ENCODE assay signal across 25 cellular contexts in genomic region chr5:41263335-41263734, GRCh38. TPM values are rescaled to one million over a fixed set of nuclear protein-coding genes. Genes with fewer than 3 reads are reported as not detected.
DNase-seq lines count a peak whose midpoint lies in the region; ATAC-seq and TF ChIP-seq lines count a peak whose summit lies in the region.
"Had no signal": no experiment of that assay in that cellular context is flagged by ENCODE, and none has a peak within 500 bp of the region (broad histone marks: within the 10 kb centered on the region; RNA-seq: fewer than 3 reads in every experiment).

No MANE protein-coding gene starts in this region.

- H3K36me3 ChIP-seq in heart right ventricle = no peaks in the 10 kb centered on the region
- H3K36me3 ChIP-seq in vagina = no peaks in the 10 kb centered on the region

- intact Hi-C loops in heart right ventricle (cut with DNase I) = loop anchor here in 6 of 10 donors (5.0 to 10.0 kb wide), 6 partner anchors 66 to 371 kb away; partner anchors contain the start of gene C7 (in 1 of the 6)
- intact Hi-C loops in cardiac septum (cut with DNase I) = loop anchor here (5.0 kb wide), 1 partner anchor 66 kb away; no protein-coding TSS in a partner anchor
- intact Hi-C loops in right cardiac atrium (cut with DNase I) = loop anchor here in 1 of 4 donors (10.0 kb wide), 1 partner anchor 359 kb away; the partner anchor contains the start of gene C7
- intact Hi-C loops in vagina (cut with DNase I) = no loop called here

- H3K4me3 Mint-ChIP-seq in nephron (no peak overlapping the region), HFFc6 (no peak overlapping the region)
- no peak overlapping the region for H3K4me3 Mint-ChIP-seq in activated naive CD8-positive, alpha-beta T cell treated with anti-CD3 and anti-CD28 coated beads, Interleukin-2, amount 50 U/mL, for 24 hours
- H3K4me3 Mint-ChIP-seq: CD8-positive, alpha-beta T cell had no signal

- H3K4me3 ChIP-seq in heart right ventricle (no peak overlapping the region), right cardiac atrium (ENCODE audit: low read length) (no peak overlapping the region), vagina (no peak overlapping the region)
- H3K4me3 ChIP-seq: A549, GM12878 had no signal

- H3K36me3 Mint-ChIP-seq in nephron (ENCODE audit: low read depth) (no peaks in the 10 kb centered on the region), HFFc6 (ENCODE audit: low read depth) (no peaks in the 10 kb centered on the region)
- no peaks in the 10 kb centered on the region for H3K36me3 Mint-ChIP-seq in activated naive CD8-positive, alpha-beta T cell treated with anti-CD3 and anti-CD28 coated beads, Interleukin-2, amount 50 U/mL, for 24 hours (ENCODE audit: low read depth)
- H3K36me3 Mint-ChIP-seq: CD8-positive, alpha-beta T cell had no signal

- H3K27ac Mint-ChIP-seq in nephron = peak overlapping the region in 2 of 3 experiments; percentile 88 to 93
- H3K27ac Mint-ChIP-seq in HFFc6 = no peak overlapping the region
- no peak overlapping the region for H3K27ac Mint-ChIP-seq in activated naive CD8-positive, alpha-beta T cell treated with anti-CD3 and anti-CD28 coated beads, Interleukin-2, amount 50 U/mL, for 24 hours
- H3K27ac Mint-ChIP-seq: CD8-positive, alpha-beta T cell had no signal

- ATAC-seq in heart right ventricle (peak in 1 of 8 donors; percentile 5), right cardiac atrium (peak in 1 of 2 donors; percentile 36)
- ATAC-seq in activated naive CD8-positive, alpha-beta T cell treated with anti-CD3 and anti-CD28 coated beads, Interleukin-2, amount 50 U/mL, for 24 hours = no peak
- ATAC-seq: A549; CD8-positive, alpha-beta T cell; GM12878; HCT116; PC-3 had no signal

- no peaks in the 10 kb centered on the region for H3K9me3 Mint-ChIP-seq in nephron
- no peaks in the 10 kb centered on the region for H3K9me3 Mint-ChIP-seq in HFFc6
- no peaks in the 10 kb centered on the region for H3K9me3 Mint-ChIP-seq in activated naive CD8-positive, alpha-beta T cell treated with anti-CD3 and anti-CD28 coated beads, Interleukin-2, amount 50 U/mL, for 24 hours
- H3K9me3 Mint-ChIP-seq: CD8-positive, alpha-beta T cell had no signal

- H3K27ac ChIP-seq in heart right ventricle (peak overlapping the region in 7 of 10 donors; percentile 27 to 71 (median 51)), right cardiac atrium (ENCODE audit: low read length) (peak overlapping the region; percentile 82), vagina (peak overlapping the region; percentile 8)
- H3K27ac ChIP-seq: A549, KMS-11 had no signal

- H3K27me3 ChIP-seq in heart right ventricle = no peaks in the 10 kb centered on the region
- no peaks in the 10 kb centered on the region for H3K27me3 ChIP-seq in right cardiac atrium (ENCODE audit: control insufficient read depth, insufficient read depth)
- H3K27me3 ChIP-seq in vagina = no peaks in the 10 kb centered on the region

- H3K27me3 Mint-ChIP-seq in nephron (ENCODE audit: low read depth) (no peaks in the 10 kb centered on the region), HFFc6 (ENCODE audit: insufficient read depth) (peaks cover 9% of the 10 kb centered on the region; the same call in 1 of the 2 replicates)
- H3K27me3 Mint-ChIP-seq in activated naive CD8-positive, alpha-beta T cell treated with anti-CD3 and anti-CD28 coated beads, Interleukin-2, amount 50 U/mL, for 24 hours = no peaks in the 10 kb centered on the region

- H3K9me3 ChIP-seq in heart right ventricle (no peaks in the 10 kb centered on the region), right cardiac atrium (ENCODE audit: control insufficient read depth, low read length) (no peaks in the 10 kb centered on the region), vagina (no peaks in the 10 kb centered on the region)
- H3K9me3 ChIP-seq: A549, Caco-2 had no signal

- no peak for TF ChIP-seq POLR2A in vagina (IDR thresholded peaks at IDR 0.05)

- H3K4me1 ChIP-seq in heart right ventricle (peaks cover 5 to 30% (median 15%) of the 10 kb centered on the region in 9 donors), right cardiac atrium (ENCODE audit: control insufficient read depth, insufficient read depth, low read length) (peaks cover 3% of the 10 kb centered on the region), vagina (no peaks in the 10 kb centered on the region)
- H3K4me1 ChIP-seq: A549 had no signal

- 58 to 70% methylated on average over 2 of the region's 2 CpGs for WGBS in heart right ventricle, 2 donors
- WGBS in right cardiac atrium = 50% methylated on average over 2 of the region's 2 CpGs

- DNase-seq in heart right ventricle (no peak), cardiac septum (ENCODE audit: low spot score) (no peak), right cardiac atrium (no peak), vagina (ENCODE audit: extremely low spot score in 2 of 2) (no peak), T-helper 2 cell (no peak), HFFc6 (no peak)
- DNase-seq in activated naive CD8-positive, alpha-beta T cell treated with anti-CD3 and anti-CD28 coated beads, Interleukin-2, amount 50 U/mL, for 24 hours = no peak
- DNase-seq: C1 segment of cervical spinal cord; Caco-2; CD8-positive, alpha-beta T cell; GDM1; IMR-90; MM.1S; NCI-H2029; NCI-H446; NCI-H524 treated with DMSO at 0.1 percent for 48 hours; NCI-H774; PC-3 had no signal

- H3K4me1 Mint-ChIP-seq in nephron = peaks cover 22% of the 10 kb centered on the region
- H3K4me1 Mint-ChIP-seq in HFFc6 (ENCODE audit: low read depth) = no peaks in the 10 kb centered on the region
- H3K4me1 Mint-ChIP-seq in activated naive CD8-positive, alpha-beta T cell treated with anti-CD3 and anti-CD28 coated beads, Interleukin-2, amount 50 U/mL, for 24 hours = no peaks in the 10 kb centered on the region

- TF ChIP-seq CTCF in heart right ventricle (IDR thresholded peaks at IDR 0.05) (no peak), nephron (IDR thresholded peaks at IDR 0.05; ENCODE audit: unreplicated experiment in 3 of 3) (no peak), vagina (IDR thresholded peaks at IDR 0.05) (no peak), HFFc6 (IDR thresholded peaks at IDR 0.05) (no peak)

RNA-seq across cellular contexts. Expression of gene C6, which starts 50.0 kb away (rescaled TPM):
- total RNA-seq in heart right ventricle (100 to 1,000 TPM in 3 of 10 donors, 10 to 100 TPM in 7; 13.6 to 184 (median 55.6) TPM), cardiac septum (25.8 TPM), right cardiac atrium (100 to 1,000 TPM; 128 to 322 (median 149) TPM), vagina (2.0 TPM)
- polyA plus RNA-seq in heart right ventricle (10 to 100 TPM in 1 of 2 donors, 1 to 10 TPM in 1; 6.1 to 10.4 TPM), right cardiac atrium (71.2 TPM)
- total RNA-seq in HFFc6 (2021; fragmentation: NEBNext Ultra II Directional; extraction: Animal tissue kit (Norgen Biotek cat#: 25700)) = under 1 TPM in 2 of 6 experiments, not detected in 4; 0.09 to 0.12 TPM
- total RNA-seq: Caco-2; CD8-positive, alpha-beta T cell; H4; PC-3; SK-MEL-5 had no signal
- polyA plus RNA-seq: A549, GM12878 had no signal

Comparison
In these comparisons a context has a peak if more than half of its experiments do, and no peak if none do; other contexts are left out.
1. H3K27ac ChIP-seq: peak in every context shown above with its lines; median percentile 82 in right cardiac atrium; 51 in heart right ventricle; 8 in vagina.
2. H3K27ac Mint-ChIP-seq: peak in nephron (2 of 3); none in HFFc6 (single experiment) and activated naive CD8-positive, alpha-beta T cell treated with anti-CD3 and anti-CD28 coated beads, Interleukin-2, amount 50 U/mL, for 24 hours (single experiment).